Comparison of ENCODE assay signal across 7 cellular contexts in the genomic region with DNA sequence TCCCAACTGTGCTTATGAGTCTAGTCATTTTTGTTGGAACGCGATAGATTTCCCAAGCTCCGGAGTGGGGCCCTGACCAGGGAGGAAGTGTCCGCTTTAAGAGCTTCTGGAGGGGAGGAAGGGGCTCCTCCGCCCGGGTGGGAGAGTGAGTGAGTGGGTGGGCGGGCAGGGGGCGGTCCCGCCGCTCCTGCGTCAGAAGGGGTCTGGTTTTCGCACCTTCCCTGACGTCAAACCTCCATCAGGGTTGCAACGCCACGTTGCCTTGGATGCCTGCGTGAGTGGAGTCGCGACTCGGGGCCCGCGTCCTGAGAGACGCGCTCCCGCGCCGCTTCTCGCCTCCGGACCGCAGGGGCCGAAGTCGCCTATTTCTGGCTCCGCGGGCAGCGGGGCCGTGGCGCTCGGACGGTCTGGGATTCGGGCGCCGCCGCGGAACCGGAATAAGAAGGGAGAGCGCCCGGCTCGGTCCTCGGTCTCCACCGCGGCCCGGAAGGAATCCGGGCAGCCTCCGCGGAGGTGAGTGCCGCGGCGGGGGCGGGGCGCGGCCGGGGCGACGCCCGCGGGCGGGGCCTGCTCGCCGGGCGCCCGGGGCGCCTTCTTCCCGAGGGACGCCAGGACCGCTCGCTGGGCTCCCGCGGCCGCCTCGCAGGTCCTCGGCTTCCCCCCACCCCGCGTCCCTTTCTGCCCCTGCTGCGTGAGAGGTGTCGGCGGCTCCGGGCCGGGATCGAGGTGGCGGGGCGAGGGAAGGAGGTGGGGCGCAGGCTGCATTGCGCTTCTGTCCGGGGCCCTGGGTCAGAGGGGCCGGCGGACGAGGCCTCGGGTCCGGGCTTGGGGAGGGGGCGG. TPM values are rescaled to one million over a fixed set of nuclear protein-coding genes. Genes with fewer than 3 reads are reported as not detected.
DNase-seq lines count a peak whose midpoint lies in the region; ATAC-seq and TF ChIP-seq lines count a peak whose summit lies in the region.

A gene (plus strand): TSS at position 230 of the 840 bp plus-strand sequence. CDS start 7,187 bp downstream, outside the sequence.

- H3K4me1 ChIP-seq in H9 (ENCODE audit: insufficient read depth, low read length) = no peaks in the 10 kb centered on the region
- peaks cover 8% of the 10 kb centered on the region for H3K4me1 ChIP-seq in lower lobe of right lung

- no peak within 1 kb of the TSS for H2BK120ac ChIP-seq in H9 (ENCODE audit: low read depth, low read length, poor library complexity, severe bottlenecking)

- H4K91ac ChIP-seq in H9 (ENCODE audit: insufficient read length, low read depth, low read length) = no peak within 1 kb of the TSS

- H2AK5ac ChIP-seq in H9 (ENCODE audit: insufficient read length, low read length) = no peak within 1 kb of the TSS

- no peak within 1 kb of the TSS for H4K5ac ChIP-seq in H9 (ENCODE audit: insufficient read length, low read depth, low read length)

- no peaks in the 10 kb centered on the region for H3K27me3 ChIP-seq in H9 (ENCODE audit: insufficient read depth, low read length)
- peaks cover 74% of the 10 kb centered on the region for H3K27me3 ChIP-seq in lower lobe of right lung (ENCODE audit: low read depth)

- H3K23me2 ChIP-seq in H9 (ENCODE audit: insufficient read length, low read depth, low read length, poor library complexity, severe bottlenecking) = peaks cover 11% of the 10 kb centered on the region

- H3K9ac ChIP-seq in H9 (ENCODE audit: extremely low read depth, insufficient read length, low read length) = peak within 1 kb of the TSS; percentile 68

- H3K27ac ChIP-seq in H9 (ENCODE audit: insufficient read length, low read depth, low read length) (no peak within 1 kb of the TSS), lower lobe of right lung (peak within 1 kb of the TSS; percentile 67)

- no peak within 1 kb of the TSS for H2BK20ac ChIP-seq in H9 (ENCODE audit: low read depth, low read length, poor library complexity, severe bottlenecking)

- H3K27me3 Mint-ChIP-seq in H9 (ENCODE audit: low read depth) = peaks cover 9% of the 10 kb centered on the region

- no peak within 1 kb of the TSS for H3T11ph ChIP-seq in H9 (ENCODE audit: low read length)

- H3K14ac ChIP-seq in H9 (ENCODE audit: insufficient read depth, low read length) = peak within 1 kb of the TSS; percentile 80

- no peak within 1 kb of the TSS for H2BK15ac ChIP-seq in H9 (ENCODE audit: low read depth, low read length)

- DNase-seq in H9 (peak; percentile 84), NCI-H1092 (lab: John Stamatoyannopoulos, UW) (peak; percentile 41), ecto neural progenitor cell (ENCODE audit: low spot score) (peak; percentile 87), lower lobe of right lung (peak; percentile 64)
- peak; percentile 42 for DNase-seq in activated CD4-positive, alpha-beta T cell treated with anti-CD3 and anti-CD28 coated beads, Interleukin-2, amount 50 U/mL, for 1 hour
- peak; percentile 15 to 49 (median 26) for DNase-seq in stimulated activated CD4-positive, alpha-beta T cell treated with anti-CD3 and anti-CD28 coated beads, TNF-alpha, amount 100 ng/mL, for 48 hours (ENCODE audit: low read depth in 3 of 3)

- no peak within 1 kb of the TSS for H4K8ac ChIP-seq in H9 (replicated peaks; ENCODE audit: insufficient read length, low read depth, low read length)

- H3K9me3 ChIP-seq in H9 (ENCODE audit: control insufficient read depth, low read depth, low read length) = no peaks in the 10 kb centered on the region
- H3K9me3 ChIP-seq in lower lobe of right lung = no peaks in the 10 kb centered on the region

- intact Hi-C loops in lower lobe of right lung (cut with DNase I) = no loop called here

- peak; percentile 89 for ATAC-seq in GM18498 (IDR thresholded peaks at IDR 0.05; ENCODE audit: unreplicated experiment)
- peak; percentile 92 to 97 for ATAC-seq in lower lobe of right lung

- H3K56ac ChIP-seq in H9 (ENCODE audit: insufficient read length, low read depth, low read length) = no peak within 1 kb of the TSS

- H3K4me2 ChIP-seq in H9 (ENCODE audit: insufficient read depth, insufficient read length, low read length) = peak within 1 kb of the TSS; percentile 94

- H4K20me1 ChIP-seq in H9 (ENCODE audit: control insufficient read depth, insufficient read depth, insufficient read length) = no peaks in the 10 kb centered on the region

- no peaks in the 10 kb centered on the region; a peak in 1 of 7 replicates for H3K36me3 Mint-ChIP-seq in H9 (ENCODE audit: insufficient read depth in 1 of 3, low read depth in 3 of 3)

- no peak within 1 kb of the TSS for H2BK5ac ChIP-seq in H9 (ENCODE audit: insufficient read length, low read length)

- H3K36me3 ChIP-seq in lower lobe of right lung = no peaks in the 10 kb centered on the region

- H3K27ac Mint-ChIP-seq in H9 = peak within 1 kb of the TSS; percentile 83 to 97 (median 93); a peak in 6 of 7 replicates

- WGBS in H9 (ENCODE audit: extremely low coverage, insufficient read length, low lambda C conversion rate) = no CpG with 5 or more reads among the region's 99 CpGs

- TF ChIP-seq CTCF in H9 (conservative IDR thresholded peaks at IDR 0.05) = no peak
- no peak for TF ChIP-seq CTCF in lower lobe of right lung (IDR thresholded peaks at IDR 0.05)

- peak within 1 kb of the TSS; percentile 34 for H2AFZ ChIP-seq in H9 (ENCODE audit: low read length)

- peak within 1 kb of the TSS; percentile 68 for H3K4me3 ChIP-seq in lower lobe of right lung

- H3K79me1 ChIP-seq in H9 (ENCODE audit: insufficient read depth, low read depth, low read length, poor library complexity, severe bottlenecking) = peaks cover under 1% of the 10 kb centered on the region

- H3K4me1 Mint-ChIP-seq in H9 = peaks cover 42 to 43% of the 10 kb centered on the region in 2 experiments

- peaks cover 8% of the 10 kb centered on the region; the same call in 1 of the 2 replicates for H3K79me2 ChIP-seq in H9 (ENCODE audit: insufficient read depth, low read length)

- no peaks in the 10 kb centered on the region for H3K9me3 Mint-ChIP-seq in H9

- no peak within 1 kb of the TSS for H3K23ac ChIP-seq in H9 (ENCODE audit: insufficient read length, low read depth, low read length)

- no peak within 1 kb of the TSS for H3K4ac ChIP-seq in H9 (ENCODE audit: low read depth, low read length)

- peak within 1 kb of the TSS; percentile 70 for H3K18ac ChIP-seq in H9 (ENCODE audit: insufficient read length, low read depth, low read length)

- peak within 1 kb of the TSS; percentile 82 to 90 for H3K4me3 Mint-ChIP-seq in H9

- H2BK12ac ChIP-seq in H9 (ENCODE audit: insufficient read length, low read depth, low read length) = no peak within 1 kb of the TSS

RNA-seq across cellular contexts. Expression of the gene that starts here (rescaled TPM):
- total RNA-seq in H9 (2021) (29.1 and 31.8 TPM in 2 replicates), lower lobe of right lung (8.1 TPM)

Comparison
In these comparisons a context has a peak if more than half of its experiments do, and no peak if none do; other contexts are left out.
1. DNase-seq: peak in every context shown above with its lines; median percentile 87 in ecto neural progenitor cell; 84 in H9; 64 in lower lobe of right lung; 42 in activated CD4-positive, alpha-beta T cell treated with anti-CD3 and anti-CD28 coated beads, Interleukin-2, amount 50 U/mL, for 1 hour; 41 in NCI-H1092; 26 in stimulated activated CD4-positive, alpha-beta T cell treated with anti-CD3 and anti-CD28 coated beads, TNF-alpha, amount 100 ng/mL, for 48 hours.